1 cellular context compared by ENCODE assay signal in the genomic region with DNA sequence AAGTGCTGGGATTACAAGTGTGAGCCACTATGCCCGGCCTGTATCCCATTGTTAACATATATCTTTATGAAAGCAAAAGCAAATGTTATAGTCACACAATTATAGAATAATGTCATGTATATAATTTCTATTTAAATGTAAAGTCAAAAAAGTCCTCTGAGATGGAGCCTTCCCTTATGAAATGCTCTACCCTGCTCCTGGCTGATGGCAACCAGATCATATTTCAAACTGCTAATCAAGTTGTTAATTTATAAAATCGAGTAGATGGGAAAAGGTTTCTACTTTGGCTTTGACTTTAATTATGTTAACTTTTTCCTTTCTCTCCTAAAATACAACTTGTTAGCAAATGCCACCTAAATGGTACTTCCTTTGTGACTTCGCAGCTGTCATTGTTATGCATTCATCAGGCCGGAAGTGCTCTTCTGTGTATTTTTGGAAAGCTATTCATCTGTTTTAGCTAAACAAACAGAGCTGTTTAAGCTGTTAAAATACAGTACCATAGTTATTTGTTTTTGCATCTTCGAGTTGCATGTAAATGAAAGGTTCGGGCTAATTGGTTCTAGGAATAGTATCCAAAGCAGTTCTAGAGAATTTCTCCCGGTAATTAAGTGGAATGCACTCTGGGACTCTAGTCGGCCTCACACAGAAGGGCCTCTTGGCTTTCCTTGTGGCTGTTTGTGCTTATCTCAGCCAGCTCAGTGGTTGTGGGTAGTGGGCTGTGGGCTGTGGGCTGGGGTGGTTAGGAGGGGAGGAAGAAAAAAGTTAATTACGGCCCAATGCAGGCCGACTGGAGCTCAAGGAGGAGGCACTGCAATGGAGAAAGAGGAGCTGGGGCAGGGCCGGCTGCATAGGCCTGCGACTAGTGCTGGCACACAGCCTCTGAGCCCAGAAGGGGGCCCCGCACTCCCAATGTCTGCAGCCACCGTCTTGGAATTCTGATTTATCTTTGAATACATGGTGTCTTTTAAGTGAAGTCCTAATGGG.
TF ChIP-seq lines count a peak whose summit lies in the region.

No MANE protein-coding gene starts in this region.

TF ChIP-seq in H1, 55 proteins besides CTCF, POLR2A, EP300 and RAD21 (continued from another document):
- peak; percentile 75 for TF ChIP-seq SP1 (IDR thresholded peaks at IDR 0.05; ENCODE audit: low read depth, low read length)
- TF ChIP-seq TBP (IDR thresholded peaks at IDR 0.05; ENCODE audit: low read depth, low read length) = peak; percentile 77
- TF ChIP-seq POU5F1 (IDR thresholded peaks at IDR 0.05; ENCODE audit: low read depth, low read length) = peak; percentile 99
- TF ChIP-seq HDAC2 (IDR thresholded peaks at IDR 0.05; ENCODE audit: borderline replicate concordance in 1 of 2, low read depth in 2 of 2, low read length in 2 of 2) = peak in 1 of 2 experiments; percentile 56; a peak in 1 of 4 replicates
- TF ChIP-seq, protein P1, sequence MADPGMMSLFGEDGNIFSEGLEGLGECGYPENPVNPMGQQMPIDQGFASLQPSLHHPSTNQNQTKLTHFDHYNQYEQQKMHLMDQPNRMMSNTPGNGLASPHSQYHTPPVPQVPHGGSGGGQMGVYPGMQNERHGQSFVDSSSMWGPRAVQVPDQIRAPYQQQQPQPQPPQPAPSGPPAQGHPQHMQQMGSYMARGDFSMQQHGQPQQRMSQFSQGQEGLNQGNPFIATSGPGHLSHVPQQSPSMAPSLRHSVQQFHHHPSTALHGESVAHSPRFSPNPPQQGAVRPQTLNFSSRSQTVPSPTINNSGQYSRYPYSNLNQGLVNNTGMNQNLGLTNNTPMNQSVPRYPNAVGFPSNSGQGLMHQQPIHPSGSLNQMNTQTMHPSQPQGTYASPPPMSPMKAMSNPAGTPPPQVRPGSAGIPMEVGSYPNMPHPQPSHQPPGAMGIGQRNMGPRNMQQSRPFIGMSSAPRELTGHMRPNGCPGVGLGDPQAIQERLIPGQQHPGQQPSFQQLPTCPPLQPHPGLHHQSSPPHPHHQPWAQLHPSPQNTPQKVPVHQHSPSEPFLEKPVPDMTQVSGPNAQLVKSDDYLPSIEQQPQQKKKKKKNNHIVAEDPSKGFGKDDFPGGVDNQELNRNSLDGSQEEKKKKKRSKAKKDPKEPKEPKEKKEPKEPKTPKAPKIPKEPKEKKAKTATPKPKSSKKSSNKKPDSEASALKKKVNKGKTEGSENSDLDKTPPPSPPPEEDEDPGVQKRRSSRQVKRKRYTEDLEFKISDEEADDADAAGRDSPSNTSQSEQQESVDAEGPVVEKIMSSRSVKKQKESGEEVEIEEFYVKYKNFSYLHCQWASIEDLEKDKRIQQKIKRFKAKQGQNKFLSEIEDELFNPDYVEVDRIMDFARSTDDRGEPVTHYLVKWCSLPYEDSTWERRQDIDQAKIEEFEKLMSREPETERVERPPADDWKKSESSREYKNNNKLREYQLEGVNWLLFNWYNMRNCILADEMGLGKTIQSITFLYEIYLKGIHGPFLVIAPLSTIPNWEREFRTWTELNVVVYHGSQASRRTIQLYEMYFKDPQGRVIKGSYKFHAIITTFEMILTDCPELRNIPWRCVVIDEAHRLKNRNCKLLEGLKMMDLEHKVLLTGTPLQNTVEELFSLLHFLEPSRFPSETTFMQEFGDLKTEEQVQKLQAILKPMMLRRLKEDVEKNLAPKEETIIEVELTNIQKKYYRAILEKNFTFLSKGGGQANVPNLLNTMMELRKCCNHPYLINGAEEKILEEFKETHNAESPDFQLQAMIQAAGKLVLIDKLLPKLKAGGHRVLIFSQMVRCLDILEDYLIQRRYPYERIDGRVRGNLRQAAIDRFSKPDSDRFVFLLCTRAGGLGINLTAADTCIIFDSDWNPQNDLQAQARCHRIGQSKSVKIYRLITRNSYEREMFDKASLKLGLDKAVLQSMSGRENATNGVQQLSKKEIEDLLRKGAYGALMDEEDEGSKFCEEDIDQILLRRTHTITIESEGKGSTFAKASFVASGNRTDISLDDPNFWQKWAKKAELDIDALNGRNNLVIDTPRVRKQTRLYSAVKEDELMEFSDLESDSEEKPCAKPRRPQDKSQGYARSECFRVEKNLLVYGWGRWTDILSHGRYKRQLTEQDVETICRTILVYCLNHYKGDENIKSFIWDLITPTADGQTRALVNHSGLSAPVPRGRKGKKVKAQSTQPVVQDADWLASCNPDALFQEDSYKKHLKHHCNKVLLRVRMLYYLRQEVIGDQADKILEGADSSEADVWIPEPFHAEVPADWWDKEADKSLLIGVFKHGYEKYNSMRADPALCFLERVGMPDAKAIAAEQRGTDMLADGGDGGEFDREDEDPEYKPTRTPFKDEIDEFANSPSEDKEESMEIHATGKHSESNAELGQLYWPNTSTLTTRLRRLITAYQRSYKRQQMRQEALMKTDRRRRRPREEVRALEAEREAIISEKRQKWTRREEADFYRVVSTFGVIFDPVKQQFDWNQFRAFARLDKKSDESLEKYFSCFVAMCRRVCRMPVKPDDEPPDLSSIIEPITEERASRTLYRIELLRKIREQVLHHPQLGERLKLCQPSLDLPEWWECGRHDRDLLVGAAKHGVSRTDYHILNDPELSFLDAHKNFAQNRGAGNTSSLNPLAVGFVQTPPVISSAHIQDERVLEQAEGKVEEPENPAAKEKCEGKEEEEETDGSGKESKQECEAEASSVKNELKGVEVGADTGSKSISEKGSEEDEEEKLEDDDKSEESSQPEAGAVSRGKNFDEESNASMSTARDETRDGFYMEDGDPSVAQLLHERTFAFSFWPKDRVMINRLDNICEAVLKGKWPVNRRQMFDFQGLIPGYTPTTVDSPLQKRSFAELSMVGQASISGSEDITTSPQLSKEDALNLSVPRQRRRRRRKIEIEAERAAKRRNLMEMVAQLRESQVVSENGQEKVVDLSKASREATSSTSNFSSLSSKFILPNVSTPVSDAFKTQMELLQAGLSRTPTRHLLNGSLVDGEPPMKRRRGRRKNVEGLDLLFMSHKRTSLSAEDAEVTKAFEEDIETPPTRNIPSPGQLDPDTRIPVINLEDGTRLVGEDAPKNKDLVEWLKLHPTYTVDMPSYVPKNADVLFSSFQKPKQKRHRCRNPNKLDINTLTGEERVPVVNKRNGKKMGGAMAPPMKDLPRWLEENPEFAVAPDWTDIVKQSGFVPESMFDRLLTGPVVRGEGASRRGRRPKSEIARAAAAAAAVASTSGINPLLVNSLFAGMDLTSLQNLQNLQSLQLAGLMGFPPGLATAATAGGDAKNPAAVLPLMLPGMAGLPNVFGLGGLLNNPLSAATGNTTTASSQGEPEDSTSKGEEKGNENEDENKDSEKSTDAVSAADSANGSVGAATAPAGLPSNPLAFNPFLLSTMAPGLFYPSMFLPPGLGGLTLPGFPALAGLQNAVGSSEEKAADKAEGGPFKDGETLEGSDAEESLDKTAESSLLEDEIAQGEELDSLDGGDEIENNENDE (IDR thresholded peaks at IDR 0.05; ENCODE audit: insufficient replicate concordance, low read length) = peak; percentile 97
- no peak for TF ChIP-seq KDM4A (IDR thresholded peaks at IDR 0.05; ENCODE audit: low read depth, low read length, severe bottlenecking)
